22 cellular contexts compared by ENCODE assay signal in the genomic region with DNA sequence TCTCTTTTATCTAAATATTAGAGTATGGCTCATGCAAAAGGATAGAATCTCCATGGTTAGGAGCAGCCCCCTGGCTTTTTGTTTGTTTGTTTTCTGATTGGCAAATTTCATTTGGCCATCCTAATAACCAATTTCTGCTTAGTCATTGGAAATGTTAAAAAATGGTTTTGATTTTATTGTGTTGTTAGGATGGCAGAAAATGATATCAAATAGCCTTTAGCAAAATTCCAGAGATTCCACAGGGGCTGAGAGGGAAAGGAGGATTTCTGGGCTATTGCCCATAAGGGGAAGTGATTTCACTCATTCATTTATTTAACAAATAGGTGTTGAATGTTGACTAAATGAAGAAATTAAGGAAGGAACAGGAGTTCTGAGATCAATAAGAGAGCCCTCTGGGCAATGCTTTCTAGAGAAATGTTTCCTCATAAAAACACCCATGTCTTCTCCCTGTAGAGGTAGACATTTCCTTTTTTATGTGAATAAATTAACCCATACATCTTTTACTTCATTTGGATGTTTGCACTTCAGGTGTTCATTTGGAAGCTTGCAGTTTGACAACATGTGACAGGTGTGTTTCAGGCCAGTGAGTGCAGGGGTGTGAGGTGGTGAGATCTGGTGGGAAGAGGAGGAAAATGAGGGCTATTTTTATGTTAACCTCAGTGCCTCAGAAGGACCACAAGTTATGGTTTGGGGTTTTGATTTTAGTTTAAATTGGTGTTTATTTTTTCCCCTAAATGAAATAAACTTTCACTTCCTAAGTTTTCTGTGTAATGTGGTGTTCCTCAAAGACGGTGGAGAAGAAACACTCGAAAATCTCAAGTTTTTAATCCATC.
A peak's percentile ranks its signal among the peaks of the same experiment; 100 is the strongest.
DNase-seq lines count a peak whose midpoint lies in the region; ATAC-seq, FAIRE-seq and TF ChIP-seq lines count a peak whose summit lies in the region.
"Had no signal": no experiment of that assay in that cellular context is flagged by ENCODE, and none has a peak within 500 bp of the region (broad histone marks: within the 10 kb centered on the region; RNA-seq: fewer than 3 reads in every experiment).

No MANE protein-coding gene starts in this region.

- POLR2A ChIA-PET in GM12878 (lab: Charles Lee): no interaction called here
- POLR2A ChIA-PET in naive thymus-derived CD8-positive, alpha-beta T cell (lab: Charles Lee): no interaction called here

- DNase-seq in EH (ENCODE audit: low read depth) (peak; percentile 44), GM12878 (ENCODE audit: low read depth, low spot score) (no peak), mesothelial cell of epicardium (ENCODE audit: low spot score in 2 of 2, unreplicated experiment in 2 of 2) (no peak), trophoblast cell (no peak)
- no peak for DNase-seq in naive thymus-derived CD8-positive, alpha-beta T cell
- DNase-seq: activated gamma-delta T cell treated with Interleukin-2 at 50 U/mL for 16 hours; head of caudate nucleus; HFFc6; Karpas-422; NCI-H1436 treated with DMSO at 0.1 percent for 48 hours; NCI-H2227 treated with DMSO at 0.1 percent for 48 hours; NK-92 treated with Interleukin-12 subunit alpha and Interleukin-12 subunit beta, amount 100 ng/mL, for 24 hours; SHP77 had no signal

- no peak for FAIRE-seq in GM12878 (lab: Jason Lieb, UNC)
- FAIRE-seq: astrocyte, islet of Langerhans had no signal

- H3K27me3 ChIP-seq in HUES6 (ENCODE audit: control insufficient read depth, insufficient read depth, low read length): no peaks in the 10 kb centered on the region
- no peaks in the 10 kb centered on the region; a peak in 2 of 4 replicates for H3K27me3 ChIP-seq in GM12878 (replicated peaks in 1 of 2; ENCODE audit: control insufficient read depth in 2 of 2, insufficient read depth in 2 of 2, low read length in 1 of 2)
- no peaks in the 10 kb centered on the region for H3K27me3 ChIP-seq in trophoblast cell (ENCODE audit: insufficient read depth, low read length)

- no peak overlapping the region for H3K14ac ChIP-seq in trophoblast cell (ENCODE audit: low read length)

- no TSS peak for BruUV-seq in GM12878 (replicated peaks; lab: Mats Ljungman, UMichigan)

- SMC1A ChIA-PET in GM12878 (lab: Charles Lee; ENCODE audit: uncharacterized antibody, unreplicated experiment): no interaction called here

- intact Hi-C loops in GM12878 (cut with micrococcal nuclease; ENCODE audit: unreplicated experiment): no loop called here

- WGBS in GM12878 (ENCODE audit: insufficient coverage, insufficient replicate concordance, low lambda C conversion rate, missing lambda C conversion rate): 2% methylated on average over 2 of the region's 2 CpGs
- no CpG with 5 or more reads among the region's 2 CpGs for WGBS in trophoblast cell (ENCODE audit: extremely low coverage, insufficient coverage, insufficient read length)

- H3K27ac Mint-ChIP-seq in mesothelial cell of epicardium: peak overlapping the region; percentile 15
- H3K27ac Mint-ChIP-seq in naive thymus-derived CD8-positive, alpha-beta T cell: no peak overlapping the region
- H3K27ac Mint-ChIP-seq: HFFc6, memory B cell had no signal

- no peaks in the 10 kb centered on the region for H4K20me1 ChIP-seq in GM12878 (ENCODE audit: control insufficient read depth, insufficient read depth)

- H2AK5ac ChIP-seq in trophoblast cell (ENCODE audit: low read length): no peak overlapping the region

- H3K4ac ChIP-seq in trophoblast cell (ENCODE audit: low read depth, low read length): no peak overlapping the region

- peaks cover 4% of the 10 kb centered on the region for H3K9me3 Mint-ChIP-seq in mesothelial cell of epicardium
- H3K9me3 Mint-ChIP-seq in naive thymus-derived CD8-positive, alpha-beta T cell: peaks cover 0 to 3% (median 0%) of the 10 kb centered on the region in 9 donors
- H3K9me3 Mint-ChIP-seq: HFFc6 had no signal

- peak overlapping the region; percentile 28; the same call in 1 of the 2 replicates for H3K27ac ChIP-seq in HUES6 (ENCODE audit: low read depth, low read length)
- no peak overlapping the region for H3K27ac ChIP-seq in GM12878 (ENCODE audit: control insufficient read depth, insufficient read depth)
- H3K27ac ChIP-seq in trophoblast cell (ENCODE audit: low read depth, low read length): no peak overlapping the region
- H3K27ac ChIP-seq: coronary artery, epithelial cell of prostate had no signal

- no peak overlapping the region for H3K4me3 Mint-ChIP-seq in mesothelial cell of epicardium
- H3K4me3 Mint-ChIP-seq in naive thymus-derived CD8-positive, alpha-beta T cell: no peak overlapping the region
- H3K4me3 Mint-ChIP-seq: HFFc6, memory B cell had no signal

- no peak overlapping the region for H4K91ac ChIP-seq in trophoblast cell (ENCODE audit: low read depth, low read length)

- H3K27me3 Mint-ChIP-seq in mesothelial cell of epicardium (ENCODE audit: low read depth): peaks cover 10% of the 10 kb centered on the region
- peaks cover 0 to 6% (median 0%) of the 10 kb centered on the region in 5 donors for H3K27me3 Mint-ChIP-seq in naive thymus-derived CD8-positive, alpha-beta T cell

- no peak for TF ChIP-seq RAD21 in GM12878 (IDR thresholded peaks at IDR 0.05; ENCODE audit: insufficient read depth, low read depth, low read length)

- no peak overlapping the region for H3K18ac ChIP-seq in trophoblast cell (ENCODE audit: low read length)

- H3K36me3 Mint-ChIP-seq in mesothelial cell of epicardium: no peaks in the 10 kb centered on the region
- H3K36me3 Mint-ChIP-seq in naive thymus-derived CD8-positive, alpha-beta T cell: no peaks in the 10 kb centered on the region
- H3K36me3 Mint-ChIP-seq: memory B cell had no signal

- TF ChIP-seq POLR2A in GM12878 (IDR thresholded peaks at IDR 0.05; ENCODE audit: low read depth, low read length): no peak

- no peak overlapping the region for H2AFZ ChIP-seq in GM12878 (ENCODE audit: control insufficient read depth, low read depth, low read length)
- no peak overlapping the region for H2AFZ ChIP-seq in trophoblast cell (ENCODE audit: insufficient read depth, low read length, poor library complexity)

- no peak overlapping the region for H4K12ac ChIP-seq in trophoblast cell (ENCODE audit: low read depth, low read length)

- no peak overlapping the region for H3K4me2 ChIP-seq in GM12878 (ENCODE audit: control insufficient read depth, insufficient read depth)
- H3K4me2 ChIP-seq in trophoblast cell (ENCODE audit: low read length): no peak overlapping the region

- no peak for TF ChIP-seq EP300 in GM12878 (IDR thresholded peaks at IDR 0.05; ENCODE audit: borderline replicate concordance in 1 of 2, control insufficient read depth in 1 of 2, low read depth in 2 of 2, low read length in 2 of 2)

- H4K8ac ChIP-seq in trophoblast cell (ENCODE audit: low read depth, low read length): no peak overlapping the region

- in situ Hi-C loops in GM12878 (cut with MboI): no loop called here

- no peak overlapping the region for H2BK5ac ChIP-seq in trophoblast cell (ENCODE audit: low read depth, low read length, poor library complexity)

- RAD21 ChIA-PET in GM12878 (lab: Charles Lee; ENCODE audit: unreplicated experiment): no interaction called here

- H3K79me2 ChIP-seq in GM12878 (ENCODE audit: control insufficient read depth, insufficient read depth, low read length): no peaks in the 10 kb centered on the region
- no peaks in the 10 kb centered on the region for H3K79me2 ChIP-seq in trophoblast cell (ENCODE audit: control insufficient read depth, insufficient read depth, low read length, poor library complexity)

- H2BK120ac ChIP-seq in trophoblast cell (ENCODE audit: insufficient read depth, low read length, poor library complexity): no peak overlapping the region

- H3K4me1 ChIP-seq in HUES6 (ENCODE audit: control insufficient read depth, insufficient read depth, low read length) (peaks cover 27% of the 10 kb centered on the region), GM12878 (ENCODE audit: control insufficient read depth, insufficient read depth, low read length) (peaks cover 6% of the 10 kb centered on the region; the same call in 1 of the 2 replicates), trophoblast cell (ENCODE audit: control insufficient read depth in 1 of 2, insufficient read depth in 2 of 2, low read length in 2 of 2) (no peaks in the 10 kb centered on the region)

- CTCF ChIA-PET in GM12878 (lab: Yijun Ruan, JAX): no interaction called here

- peaks cover 11% of the 10 kb centered on the region for H3K4me1 Mint-ChIP-seq in mesothelial cell of epicardium
- peaks cover 2 to 18% (median 6%) of the 10 kb centered on the region in 4 donors for H3K4me1 Mint-ChIP-seq in naive thymus-derived CD8-positive, alpha-beta T cell

- H3K9me3 ChIP-seq in HUES6 (ENCODE audit: control insufficient read depth, insufficient read depth, low read depth, low read length): no peaks in the 10 kb centered on the region
- H3K9me3 ChIP-seq in GM12878 (replicated peaks; ENCODE audit: control insufficient read depth, insufficient read depth, low read length): no peaks in the 10 kb centered on the region
- H3K9me3 ChIP-seq in trophoblast cell (ENCODE audit: insufficient read depth, low read depth, low read length): no peaks in the 10 kb centered on the region

- H3K79me1 ChIP-seq in trophoblast cell (ENCODE audit: low read length): no peaks in the 10 kb centered on the region

- no peak overlapping the region for H3K23ac ChIP-seq in trophoblast cell (ENCODE audit: low read length)

- ATAC-seq in GM12878 (no peak), GM21381 (IDR thresholded peaks at IDR 0.05; ENCODE audit: unreplicated experiment) (no peak), GM18870 (IDR thresholded peaks at IDR 0.05; ENCODE audit: unreplicated experiment) (no peak)
- no peak for ATAC-seq in naive thymus-derived CD8-positive, alpha-beta T cell
- ATAC-seq: activated CD4-positive, CD25-positive, alpha-beta regulatory T cell treated with anti-CD3 and anti-CD28 coated beads, Interleukin-2, amount 50 U/mL, for 24 hours had no signal

- H3K36me3 ChIP-seq in HUES6 (ENCODE audit: control insufficient read depth, insufficient read depth, low read length) (no peaks in the 10 kb centered on the region), GM12878 (ENCODE audit: control insufficient read depth in 2 of 2, insufficient read depth in 2 of 2, low read length in 1 of 2) (no peaks in the 10 kb centered on the region), trophoblast cell (ENCODE audit: control insufficient read depth in 1 of 2, insufficient read depth in 2 of 2, low read length in 2 of 2) (no peaks in the 10 kb centered on the region)

- H2BK12ac ChIP-seq in trophoblast cell (ENCODE audit: low read length): no peak overlapping the region

- TF ChIP-seq CTCF in GM12878 (IDR thresholded peaks at IDR 0.05 in 2 of 3, conservative IDR thresholded peaks at IDR 0.05 in 1 of 3; ENCODE audit: control insufficient read depth in 2 of 3, extremely low read depth in 1 of 3, insufficient read depth in 1 of 3, low read depth in 3 of 3, low read length in 3 of 3) (no peak; a peak in 1 of 6 replicates), mesothelial cell of epicardium (IDR thresholded peaks at IDR 0.05; ENCODE audit: unreplicated experiment) (no peak)

- H3K4me3 ChIP-seq in HUES6 (ENCODE audit: low read depth, low read length): no peak overlapping the region
- no peak overlapping the region for H3K4me3 ChIP-seq in GM12878
- H3K4me3 ChIP-seq in trophoblast cell (ENCODE audit: low read depth, low read length): no peak overlapping the region
- H3K4me3 ChIP-seq: coronary artery had no signal

- no peak overlapping the region for H3K9ac ChIP-seq in HUES6 (ENCODE audit: low read length)
- no peak overlapping the region for H3K9ac ChIP-seq in GM12878 (ENCODE audit: control insufficient read depth, insufficient read depth, low read length)
- H3K9ac ChIP-seq in trophoblast cell (ENCODE audit: low read length): no peak overlapping the region
